In the genomic region with DNA sequence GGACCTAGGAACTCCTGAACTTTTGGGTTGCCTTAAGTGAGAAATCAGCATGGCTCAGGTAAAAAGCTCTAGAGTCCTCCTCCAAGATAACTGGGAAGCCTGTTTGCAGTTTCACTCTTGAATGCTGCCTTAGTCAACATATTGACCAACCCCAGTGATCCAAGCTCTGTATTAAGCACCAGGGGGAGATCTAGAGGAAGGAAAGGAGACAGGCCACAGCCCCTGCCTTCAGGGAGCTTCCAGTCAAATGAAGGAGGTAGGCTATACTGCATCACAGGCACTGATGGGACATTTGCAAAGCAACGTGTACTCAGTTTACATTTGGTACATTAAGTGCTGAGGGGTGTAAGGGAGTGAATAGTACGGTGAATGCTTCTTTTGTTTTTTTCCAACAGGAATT, we compare ENCODE assay signal across 8 cellular contexts. TPM values are rescaled to one million over a fixed set of nuclear protein-coding genes. Genes with fewer than 3 reads are reported as not detected.
DNase-seq lines count a peak whose midpoint lies in the region; ATAC-seq and TF ChIP-seq lines count a peak whose summit lies in the region.

No MANE protein-coding gene starts in this region.

- peak overlapping the region; percentile 85 for H3K4me3 ChIP-seq in NB4 (ENCODE audit: low read depth, low read length)

- peak overlapping the region; percentile 84 for H3K27ac Mint-ChIP-seq in dendritic cell treated with granulocyte-macrophage colony-stimulating factor and Interleukin-4, amounts not matched to agents 40 ng/mL and 50 ng/mL, for 4 days
- H3K27ac Mint-ChIP-seq in neural crest cell (ENCODE audit: unreplicated experiment), result no peak overlapping the region

- peaks cover 9% of the 10 kb centered on the region for H3K4me1 ChIP-seq in foreskin keratinocyte

- intact Hi-C loops in dendritic cell treated with granulocyte-macrophage colony-stimulating factor and Interleukin-4, amounts not matched to agents 40 ng/mL and 50 ng/mL, for 4 days (cut with micrococcal nuclease), result no loop called here

- DNase-seq in NB4 (ENCODE audit: low read depth), result no peak
- DNase-seq in neural crest cell (ENCODE audit: low read depth, low spot score), result no peak
- DNase-seq in foreskin keratinocyte, result no peak
- DNase-seq in NCI-H510A treated with DMSO at 0.1 percent for 48 hours (lab: John Stamatoyannopoulos, UW), result no peak

- H3K4me1 Mint-ChIP-seq in dendritic cell treated with granulocyte-macrophage colony-stimulating factor and Interleukin-4, amounts not matched to agents 40 ng/mL and 50 ng/mL, for 4 days (ENCODE audit: low read depth), result peaks cover 52% of the 10 kb centered on the region
- peaks cover 45% of the 10 kb centered on the region for H3K4me1 Mint-ChIP-seq in neural crest cell

- H3K27me3 Mint-ChIP-seq in dendritic cell treated with granulocyte-macrophage colony-stimulating factor and Interleukin-4, amounts not matched to agents 40 ng/mL and 50 ng/mL, for 4 days, result no peaks in the 10 kb centered on the region
- no peaks in the 10 kb centered on the region for H3K27me3 Mint-ChIP-seq in neural crest cell (ENCODE audit: low read depth)

- H3K9me3 Mint-ChIP-seq in dendritic cell treated with granulocyte-macrophage colony-stimulating factor and Interleukin-4, amounts not matched to agents 40 ng/mL and 50 ng/mL, for 4 days, result no peaks in the 10 kb centered on the region
- H3K9me3 Mint-ChIP-seq in neural crest cell, result no peaks in the 10 kb centered on the region

- no peaks in the 10 kb centered on the region for H3K27me3 ChIP-seq in foreskin keratinocyte

- peak overlapping the region; percentile 86 for H3K4me3 Mint-ChIP-seq in dendritic cell treated with granulocyte-macrophage colony-stimulating factor and Interleukin-4, amounts not matched to agents 40 ng/mL and 50 ng/mL, for 4 days
- H3K4me3 Mint-ChIP-seq in neural crest cell, result peak overlapping the region; percentile 91

- no peak for TF ChIP-seq CTCF in C4-2B (conservative IDR thresholded peaks at IDR 0.05)
- TF ChIP-seq CTCF in NB4 (IDR thresholded peaks at IDR 0.05; ENCODE audit: low read depth, low read length), result no peak
- no peak for TF ChIP-seq CTCF in neural crest cell (conservative IDR thresholded peaks at IDR 0.05)
- TF ChIP-seq CTCF in foreskin keratinocyte (conservative IDR thresholded peaks at IDR 0.05), result no peak

- peak overlapping the region; percentile 84; the same call in 1 of the 2 replicates for H3K27ac ChIP-seq in C4-2B
- H3K27ac ChIP-seq in foreskin keratinocyte, result no peak overlapping the region

- no peak for ATAC-seq in GM18870 (IDR thresholded peaks at IDR 0.05; ENCODE audit: unreplicated experiment)
- no peak for ATAC-seq in foreskin keratinocyte
- ATAC-seq in GM18867 (IDR thresholded peaks at IDR 0.05; ENCODE audit: unreplicated experiment), result no peak

- peaks cover 59% of the 10 kb centered on the region for H3K36me3 Mint-ChIP-seq in dendritic cell treated with granulocyte-macrophage colony-stimulating factor and Interleukin-4, amounts not matched to agents 40 ng/mL and 50 ng/mL, for 4 days (ENCODE audit: low read depth)
- peaks cover 20% of the 10 kb centered on the region for H3K36me3 Mint-ChIP-seq in neural crest cell (ENCODE audit: low read depth)

- no peak for TF ChIP-seq POLR2A in NB4 (IDR thresholded peaks at IDR 0.05; ENCODE audit: extremely low read depth, insufficient read length)

RNA-seq across cellular contexts. Expression of a gene that starts 1.2 kb away (rescaled TPM):
- total RNA-seq in neural crest cell, result 22.1 and 26.5 TPM in 2 replicates
- 4.1 and 4.4 TPM in 2 replicates for total RNA-seq in foreskin keratinocyte
- 3.0 and 3.1 TPM in 2 replicates for polyA plus RNA-seq in foreskin keratinocyte

RNA-seq across cellular contexts. Expression of a gene that starts 1.4 kb away (rescaled TPM):
- total RNA-seq in neural crest cell (52.7 and 59.6 TPM in 2 replicates), foreskin keratinocyte (11.0 and 11.7 TPM in 2 replicates)
- polyA plus RNA-seq in foreskin keratinocyte, result 3.7 and 4.6 TPM in 2 replicates

RNA-seq across cellular contexts. Expression of a gene that starts 25.1 kb away (rescaled TPM):
- total RNA-seq in neural crest cell (not detected in 2 replicates), foreskin keratinocyte (0.14 and 0.32 TPM in 2 replicates)
- 0.15 and 0.17 TPM in 2 replicates for polyA plus RNA-seq in foreskin keratinocyte

RNA-seq across cellular contexts. Expression of a gene that starts 50.1 kb away (rescaled TPM):
- total RNA-seq in neural crest cell (5.4 and 5.9 TPM in 2 replicates), foreskin keratinocyte (32.8 and 33.3 TPM in 2 replicates)
- polyA plus RNA-seq in foreskin keratinocyte, result 26.3 and 29.2 TPM in 2 replicates
